ENCODE assay signal across 9 cellular contexts in the genomic region with DNA sequence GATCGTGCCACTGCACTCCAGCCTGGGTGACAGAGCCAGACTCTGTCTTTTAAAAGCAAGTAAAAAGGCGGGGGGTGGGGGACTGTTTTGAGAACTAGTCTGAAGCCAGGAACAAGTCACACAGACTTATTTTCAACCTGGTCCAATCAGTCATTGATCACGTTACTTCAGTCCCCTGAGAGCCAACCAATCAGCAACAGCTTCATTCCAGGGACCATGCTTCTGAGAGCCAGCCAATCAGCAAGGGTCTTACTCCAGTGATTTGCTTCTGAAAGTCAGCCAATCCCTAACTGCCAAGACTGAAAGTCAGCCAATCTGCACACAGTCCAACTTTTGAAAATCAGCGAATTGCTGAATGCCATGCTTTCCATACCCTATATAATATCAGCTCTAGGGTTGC. TPM values are rescaled to one million over a fixed set of nuclear protein-coding genes. Genes with fewer than 3 reads are reported as not detected.
DNase-seq lines count a peak whose midpoint lies in the region; ATAC-seq and TF ChIP-seq lines count a peak whose summit lies in the region.
"Had no signal": no experiment of that assay in that cellular context is flagged by ENCODE, and none has a peak within 500 bp of the region (broad histone marks: within the 10 kb centered on the region; RNA-seq: fewer than 3 reads in every experiment).

No MANE protein-coding gene starts in this region.

- H3K4me3 ChIP-seq in MM.1S (ENCODE audit: low read length) (no peak overlapping the region), neutrophil (ENCODE audit: low read depth in 1 of 2, low read length in 1 of 2) (peak overlapping the region; percentile 51 to 60), gastroesophageal sphincter (no peak overlapping the region)

- no peaks in the 10 kb centered on the region for H3K36me3 Mint-ChIP-seq in activated CD4-positive, alpha-beta T cell treated with anti-CD3 and anti-CD28 coated beads for 36 hours (ENCODE audit: low read depth)
- peaks cover 1% of the 10 kb centered on the region for H3K36me3 Mint-ChIP-seq in activated naive CD8-positive, alpha-beta T cell treated with anti-CD3 and anti-CD28 coated beads, Interleukin-2, amount 50 U/mL, for 24 hours (ENCODE audit: low read depth)

- peaks cover 4% of the 10 kb centered on the region for H3K27me3 Mint-ChIP-seq in activated CD4-positive, alpha-beta T cell treated with anti-CD3 and anti-CD28 coated beads for 36 hours
- H3K27me3 Mint-ChIP-seq in activated naive CD8-positive, alpha-beta T cell treated with anti-CD3 and anti-CD28 coated beads, Interleukin-2, amount 50 U/mL, for 24 hours, result peaks cover 4% of the 10 kb centered on the region

- H4K20me1 ChIP-seq in MM.1S (ENCODE audit: insufficient read depth, low read length), result no peaks in the 10 kb centered on the region

- H3K36me3 ChIP-seq in MM.1S (replicated peaks; ENCODE audit: insufficient read depth, low read length) (no peaks in the 10 kb centered on the region), neutrophil (no peaks in the 10 kb centered on the region), gastroesophageal sphincter (no peaks in the 10 kb centered on the region)

- DNase-seq in activated CD4-positive, alpha-beta T cell treated with anti-CD3 and anti-CD28 coated beads for 36 hours, result peak; percentile 42
- no peak for DNase-seq in activated CD4-positive, alpha-beta T cell treated with anti-CD3 and anti-CD28 coated beads, Interleukin-2, amount 50 U/mL, for 1 hour
- DNase-seq in MM.1S, result no peak
- DNase-seq in activated naive CD8-positive, alpha-beta T cell treated with anti-CD3 and anti-CD28 coated beads, Interleukin-2, amount 50 U/mL, for 24 hours, result peak; percentile 21
- DNase-seq in activated T-cell treated with anti-CD3 and anti-CD28 coated beads, Interleukin-2, amount 50 U/mL, for 48 hours, result no peak
- DNase-seq: islet precursor cell had no signal

- ATAC-seq in activated CD4-positive, alpha-beta T cell treated with anti-CD3 and anti-CD28 coated beads for 36 hours, result peak; percentile 68
- ATAC-seq in activated naive CD8-positive, alpha-beta T cell treated with anti-CD3 and anti-CD28 coated beads, Interleukin-2, amount 50 U/mL, for 24 hours, result no peak
- no peak for ATAC-seq in HG03095 (IDR thresholded peaks at IDR 0.05; ENCODE audit: unreplicated experiment)
- no peak for ATAC-seq in gastroesophageal sphincter

- TF ChIP-seq EP300 in gastroesophageal sphincter (IDR thresholded peaks at IDR 0.05), result no peak

- CTCF ChIA-PET in activated CD4-positive, alpha-beta T cell treated with anti-CD3 and anti-CD28 coated beads for 36 hours (lab: Charles Lee), result interaction anchor here (0.8 kb wide), 1 partner anchor 722 kb away, joined by 4 read pairs; no protein-coding TSS in a partner anchor

- POLR2A ChIA-PET in activated CD4-positive, alpha-beta T cell treated with anti-CD3 and anti-CD28 coated beads for 36 hours (lab: Charles Lee), result no interaction called here

- no peaks in the 10 kb centered on the region for H3F3A ChIP-seq in MM.1S (ENCODE audit: insufficient read depth, low read length)

- H3K27me3 ChIP-seq in MM.1S (replicated peaks; ENCODE audit: insufficient read depth, low read length) (no peaks in the 10 kb centered on the region), neutrophil (no peaks in the 10 kb centered on the region), gastroesophageal sphincter (no peaks in the 10 kb centered on the region)

- no peaks in the 10 kb centered on the region for H3K9me3 Mint-ChIP-seq in activated CD4-positive, alpha-beta T cell treated with anti-CD3 and anti-CD28 coated beads for 36 hours (ENCODE audit: low read depth)
- peaks cover 7% of the 10 kb centered on the region for H3K9me3 Mint-ChIP-seq in activated naive CD8-positive, alpha-beta T cell treated with anti-CD3 and anti-CD28 coated beads, Interleukin-2, amount 50 U/mL, for 24 hours

- no peak overlapping the region for H3K4me3 Mint-ChIP-seq in activated CD4-positive, alpha-beta T cell treated with anti-CD3 and anti-CD28 coated beads for 36 hours
- no peak overlapping the region for H3K4me3 Mint-ChIP-seq in activated naive CD8-positive, alpha-beta T cell treated with anti-CD3 and anti-CD28 coated beads, Interleukin-2, amount 50 U/mL, for 24 hours

- H3K4me1 Mint-ChIP-seq in activated CD4-positive, alpha-beta T cell treated with anti-CD3 and anti-CD28 coated beads for 36 hours, result peaks cover 12% of the 10 kb centered on the region
- peaks cover 30% of the 10 kb centered on the region for H3K4me1 Mint-ChIP-seq in activated naive CD8-positive, alpha-beta T cell treated with anti-CD3 and anti-CD28 coated beads, Interleukin-2, amount 50 U/mL, for 24 hours

- 49 to 67% methylated on average over 1 to 3 of the region's 4 CpGs for WGBS in gastroesophageal sphincter (ENCODE audit: low coverage in 1 of 2), 2 donors

- peaks cover 13% of the 10 kb centered on the region for H3K4me1 ChIP-seq in MM.1S (ENCODE audit: low read length)
- peaks cover 59 to 62% of the 10 kb centered on the region in 2 experiments for H3K4me1 ChIP-seq in neutrophil (ENCODE audit: control insufficient read depth in 1 of 2, insufficient read depth in 1 of 2, low read depth in 1 of 2, low read length in 1 of 2)
- H3K4me1 ChIP-seq in gastroesophageal sphincter, result peaks cover 0 to 11% (median 0%) of the 10 kb centered on the region in 3 donors

- TF ChIP-seq CTCF in MM.1S (IDR thresholded peaks at IDR 0.05; ENCODE audit: low read length), result no peak
- no peak for TF ChIP-seq CTCF in neutrophil (IDR thresholded peaks at IDR 0.05)
- no peak for TF ChIP-seq CTCF in gastroesophageal sphincter (IDR thresholded peaks at IDR 0.05)

- no peak overlapping the region for H3K9ac ChIP-seq in MM.1S (ENCODE audit: low read length)

- H3K9me2 ChIP-seq in MM.1S (replicated peaks; ENCODE audit: insufficient read depth, low read length), result no peaks in the 10 kb centered on the region

- H3K79me2 ChIP-seq in MM.1S (ENCODE audit: low read length), result no peaks in the 10 kb centered on the region

- H3K9me3 ChIP-seq in MM.1S (replicated peaks; ENCODE audit: insufficient read depth, low read length), result no peaks in the 10 kb centered on the region
- H3K9me3 ChIP-seq in neutrophil, result no peaks in the 10 kb centered on the region
- H3K9me3 ChIP-seq in gastroesophageal sphincter, result no peaks in the 10 kb centered on the region

- H2AFZ ChIP-seq in MM.1S (ENCODE audit: low read length), result no peak overlapping the region

- TF ChIP-seq POLR2A in gastroesophageal sphincter (IDR thresholded peaks at IDR 0.05), result no peak

- H3K27ac Mint-ChIP-seq in activated CD4-positive, alpha-beta T cell treated with anti-CD3 and anti-CD28 coated beads for 36 hours, result no peak overlapping the region
- no peak overlapping the region for H3K27ac Mint-ChIP-seq in activated naive CD8-positive, alpha-beta T cell treated with anti-CD3 and anti-CD28 coated beads, Interleukin-2, amount 50 U/mL, for 24 hours

- intact Hi-C loops in activated CD4-positive, alpha-beta T cell treated with anti-CD3 and anti-CD28 coated beads for 36 hours (cut with DNase I, micrococcal nuclease), result no loop called here

- peak overlapping the region; percentile 7; the same call in 1 of the 2 replicates for H3K4me2 ChIP-seq in MM.1S (ENCODE audit: low read depth, low read length)

- no peak overlapping the region for H3K27ac ChIP-seq in MM.1S (ENCODE audit: low read length)
- H3K27ac ChIP-seq in neutrophil, result peak overlapping the region; percentile 96
- no peak overlapping the region for H3K27ac ChIP-seq in gastroesophageal sphincter

RNA-seq across cellular contexts. Expression of a gene that starts 48.6 kb away (rescaled TPM):
- total RNA-seq in activated CD4-positive, alpha-beta T cell treated with anti-CD3 and anti-CD28 coated beads for 36 hours, result 10 to 100 TPM; 18.6 to 25.1 TPM
- 10 to 100 TPM in 3 of 4 donors, 1 to 10 TPM in 1; 7.3 to 13.2 (median 11.5) TPM for total RNA-seq in gastroesophageal sphincter

Comparison
In these comparisons a context has a peak if more than half of its experiments do, and no peak if none do; other contexts are left out.
1. DNase-seq: peak in activated CD4-positive, alpha-beta T cell treated with anti-CD3 and anti-CD28 coated beads for 36 hours (single experiment) and activated naive CD8-positive, alpha-beta T cell treated with anti-CD3 and anti-CD28 coated beads, Interleukin-2, amount 50 U/mL, for 24 hours (single experiment); none in activated CD4-positive, alpha-beta T cell treated with anti-CD3 and anti-CD28 coated beads, Interleukin-2, amount 50 U/mL, for 1 hour (single experiment), MM.1S (single experiment) and activated T-cell treated with anti-CD3 and anti-CD28 coated beads, Interleukin-2, amount 50 U/mL, for 48 hours (0 of 2).
2. H3K4me3 ChIP-seq: peak in neutrophil (2 of 2); none in MM.1S (single experiment) and gastroesophageal sphincter (0 of 2).